ENCODE assay signal across 8 cellular contexts in genomic region chr10:102853944-102854694, GRCh38. TPM values are rescaled to one million over a fixed set of nuclear protein-coding genes. Genes with fewer than 3 reads are reported as not detected.
DNase-seq lines count a peak whose midpoint lies in the region; ATAC-seq and TF ChIP-seq lines count a peak whose summit lies in the region.

Gene BORCS7, plus strand, starts transcription at chr10:102854259. Its CDS starts 28 bp downstream, at chr10:102854287.

- H3K4me1 ChIP-seq in prostate gland (replicated peaks): no peaks in the 10 kb centered on the region
- H3K4me1 ChIP-seq in urinary bladder (ENCODE audit: insufficient read depth): no peaks in the 10 kb centered on the region

- WGBS in prostate gland: 7% methylated on average over 41 of the region's 41 CpGs
- WGBS in urinary bladder: 6% methylated on average over 41 of the region's 41 CpGs

- ATAC-seq in HG02870 (IDR thresholded peaks at IDR 0.05; ENCODE audit: unreplicated experiment) (peak; percentile 98), left ventricle myocardium superior (peak; percentile 100)

- H3K4me3 ChIP-seq in prostate gland (peak within 1 kb of the TSS; percentile 60 to 88), urinary bladder (ENCODE audit: low read depth, low read length) (peak within 1 kb of the TSS; percentile 32)

- intact Hi-C loops in T-helper 1 cell treated with Interleukin-12 subunit alpha and Interleukin-12 subunit beta and Interleukin-4 antibody, amounts not matched to agents 30 ng/mL and 1 ng/mL, for 36 hours (cut with micrococcal nuclease): loop anchor here (1.0 to 10.0 kb wide), 14 partner anchors 64 to 1071 kb away; partner anchors contain the start of genes ACTR1A, ARL3, ARMH3 and ATP5MK
- intact Hi-C loops in left ventricle myocardium superior (cut with micrococcal nuclease) (no loop called here), prostate gland (cut with DNase I) (no loop called here)

- DNase-seq in GM13976 (ENCODE audit: low spot score): peak; percentile 88
- peak; percentile 96 for DNase-seq in NCI-H146 treated with DMSO at 0.1 percent for 48 hours (lab: John Stamatoyannopoulos, UW; ENCODE audit: unreplicated experiment)
- DNase-seq in amygdala (lab: John Stamatoyannopoulos, UW): peak; percentile 77 to 99 (median 97)
- DNase-seq in left ventricle myocardium superior: peak; percentile 90
- peak; percentile 97 for DNase-seq in prostate gland (ENCODE audit: low spot score)

- H3K9me3 ChIP-seq in prostate gland: no peaks in the 10 kb centered on the region

- H3K36me3 ChIP-seq in prostate gland: no peaks in the 10 kb centered on the region
- no peaks in the 10 kb centered on the region for H3K36me3 ChIP-seq in urinary bladder (ENCODE audit: insufficient read depth)

- peak; percentile 47 for TF ChIP-seq POLR2A in prostate gland (IDR thresholded peaks at IDR 0.05)

- TF ChIP-seq CTCF in GM13976 (IDR thresholded peaks at IDR 0.05; ENCODE audit: borderline replicate concordance, control extremely low read depth, extremely low read depth, insufficient read depth, missing control alignments): no peak
- peak in 2 of 4 experiments; percentile 5 to 26 for TF ChIP-seq CTCF in prostate gland (IDR thresholded peaks at IDR 0.05)

- H3K27ac ChIP-seq in prostate gland (peak within 1 kb of the TSS; percentile 95 to 96), urinary bladder (ENCODE audit: low read depth) (peak within 1 kb of the TSS; percentile 76)

- in situ Hi-C loops in GM13976 (cut with MboI; ENCODE audit: low sequenced_read_pairs, unreplicated experiment): no loop called here

- H3K27me3 ChIP-seq in prostate gland (replicated peaks; ENCODE audit: insufficient read depth): no peaks in the 10 kb centered on the region

RNA-seq across cellular contexts. Expression of gene BORCS7, which starts in this region (rescaled TPM):
- 12.0 and 15.0 TPM in 2 replicates for total RNA-seq in T-helper 1 cell treated with Interleukin-12 subunit alpha and Interleukin-12 subunit beta and Interleukin-4 antibody, amounts not matched to agents 30 ng/mL and 1 ng/mL, for 36 hours
- total RNA-seq in left ventricle myocardium superior: 12.3 TPM
- total RNA-seq in prostate gland: 10 to 100 TPM; 39.0 to 49.4 TPM
- total RNA-seq in urinary bladder: 35.7 TPM
- polyA plus RNA-seq in urinary bladder: 38.2 TPM

Comparison
In these comparisons a context has a peak if more than half of its experiments do, and no peak if none do; other contexts are left out.
1. Peak in every context shown above with its lines: DNase-seq, ATAC-seq, H3K4me3 ChIP-seq and H3K27ac ChIP-seq.